ENCODE assay signal across 16 cellular contexts in genomic region chr10:82190432-82191260, GRCh38.
DNase-seq lines count a peak whose midpoint lies in the region; TF ChIP-seq lines count a peak whose summit lies in the region.
"Had no signal": no experiment of that assay in that cellular context is flagged by ENCODE, and none has a peak within 500 bp of the region (broad histone marks: within the 10 kb centered on the region; RNA-seq: fewer than 3 reads in every experiment).

No MANE protein-coding gene starts in this region.

- no peak overlapping the region for H3K4me3 ChIP-seq in fibroblast of pulmonary artery (replicated peaks; ENCODE audit: low read depth, low read length)
- H3K4me3 ChIP-seq: hepatocyte, prostate gland had no signal

- DNase-seq in NCI-H82 (lab: John Stamatoyannopoulos, UW) (peak; percentile 87), amniotic epithelial cell (ENCODE audit: low read depth) (peak; percentile 81), fibroblast of pulmonary artery (ENCODE audit: low read depth) (peak; percentile 61), renal cortical epithelial cell (ENCODE audit: low read depth) (peak; percentile 15), NCI-H1105 (lab: John Stamatoyannopoulos, UW) (no peak), NCI-H526 (lab: John Stamatoyannopoulos, UW) (no peak)
- no peak for DNase-seq in activated CD4-positive, alpha-beta T cell treated with anti-CD3 and anti-CD28 coated beads for 1 hour
- DNase-seq: activated CD4-positive, alpha-beta T cell treated with anti-CD3 and anti-CD28 coated beads for 48 hours; activated T-cell treated with anti-CD3 and anti-CD28 coated beads, Interleukin-2, amount 50 U/mL, for 1 hour; AML-193; HFFc6; NCI-H1048; stimulated activated naive CD8-positive, alpha-beta T cell treated with anti-CD3 and anti-CD28 coated beads, Interleukin-15, amount 100 ng/mL, for 72 hours; T-helper 17 cell had no signal

- TF ChIP-seq CTCF in fibroblast of pulmonary artery (IDR thresholded peaks at IDR 0.05; ENCODE audit: low read length, missing control alignments), result no peak

Comparison
In these comparisons a context has a peak if more than half of its experiments do, and no peak if none do; other contexts are left out.
1. DNase-seq: peak in NCI-H82 (single experiment), amniotic epithelial cell (single experiment), fibroblast of pulmonary artery (single experiment) and renal cortical epithelial cell (single experiment); none in NCI-H1105 (single experiment), activated CD4-positive, alpha-beta T cell treated with anti-CD3 and anti-CD28 coated beads for 1 hour (single experiment) and NCI-H526 (0 of 2).